In genomic region chr10:132173185-132173584, GRCh38 we compare ENCODE assay signal across 25 cellular contexts. TPM values are rescaled to one million over a fixed set of nuclear protein-coding genes. Genes with fewer than 3 reads are reported as not detected.
A peak's percentile ranks its signal among the peaks of the same experiment; 100 is the strongest.
DNase-seq lines count a peak whose midpoint lies in the region; ATAC-seq and TF ChIP-seq lines count a peak whose summit lies in the region.
"Had no signal": no experiment of that assay in that cellular context is flagged by ENCODE, and none has a peak within 500 bp of the region (broad histone marks: within the 10 kb centered on the region; RNA-seq: fewer than 3 reads in every experiment).

No MANE protein-coding gene starts in this region.

- peaks cover 5% of the 10 kb centered on the region for H3F3A ChIP-seq in neural progenitor cell (ENCODE audit: low read depth)

- H3K9me3 ChIP-seq in neural progenitor cell (ENCODE audit: low read depth) = no peaks in the 10 kb centered on the region
- H3K9me3 ChIP-seq: BE2C, breast epithelium, neutrophil had no signal

- H3K4me1 Mint-ChIP-seq in activated CD4-positive, alpha-beta memory T cell treated with anti-CD3 and anti-CD28 coated beads, Interleukin-2, amount 10 ng/mL, durations not matched to agents 7 days and 5 days = no peaks in the 10 kb centered on the region
- H3K4me1 Mint-ChIP-seq in activated CD4-positive, alpha-beta memory T cell treated with anti-CD3 and anti-CD28 coated beads for 36 hours (ENCODE audit: low read depth) = peaks cover 2% of the 10 kb centered on the region
- H3K4me1 Mint-ChIP-seq in Calu3 (ENCODE audit: low read depth, unreplicated experiment) = no peaks in the 10 kb centered on the region
- peaks cover 34% of the 10 kb centered on the region for H3K4me1 Mint-ChIP-seq in neural progenitor cell

- peak overlapping the region; percentile 31 for H3K27ac Mint-ChIP-seq in activated CD4-positive, alpha-beta memory T cell treated with anti-CD3 and anti-CD28 coated beads, Interleukin-2, amount 10 ng/mL, durations not matched to agents 7 days and 5 days
- no peak overlapping the region for H3K27ac Mint-ChIP-seq in activated CD4-positive, alpha-beta memory T cell treated with anti-CD3 and anti-CD28 coated beads for 36 hours
- H3K27ac Mint-ChIP-seq in Calu3 (ENCODE audit: unreplicated experiment) (peak overlapping the region; percentile 29), neural progenitor cell (peak overlapping the region; percentile 46)
- H3K27ac Mint-ChIP-seq: GM23338; stimulated activated memory B cell treated with anti-CD40 and anti-IgM and Interleukin-4, amounts not matched to agents 10 μg/mL and 1 μg/mL and 100 μg/mL, for 72 hours had no signal

- no peak for ATAC-seq in HG02763 (IDR thresholded peaks at IDR 0.05; ENCODE audit: unreplicated experiment)
- ATAC-seq: activated CD4-positive, CD25-positive, alpha-beta regulatory T cell treated with anti-CD3 and anti-CD28 coated beads, Interleukin-2, amount 50 U/mL, for 24 hours; GM12878; GM23338 had no signal

- CTCF ChIA-PET in activated CD4-positive, alpha-beta memory T cell treated with anti-CD3 and anti-CD28 coated beads, Interleukin-2, amount 10 ng/mL, durations not matched to agents 7 days and 5 days (lab: Charles Lee) = no interaction called here
- CTCF ChIA-PET in activated CD4-positive, alpha-beta memory T cell treated with anti-CD3 and anti-CD28 coated beads for 36 hours (lab: Charles Lee) = no interaction called here
- CTCF ChIA-PET in Calu3 (lab: Charles Lee) = no interaction called here

- no peak overlapping the region for H3K27ac ChIP-seq in neural progenitor cell
- H3K27ac ChIP-seq: breast epithelium, neutrophil, PC-9 had no signal

- H3K9me3 Mint-ChIP-seq in activated CD4-positive, alpha-beta memory T cell treated with anti-CD3 and anti-CD28 coated beads, Interleukin-2, amount 10 ng/mL, durations not matched to agents 7 days and 5 days = peaks cover 11% of the 10 kb centered on the region
- H3K9me3 Mint-ChIP-seq in activated CD4-positive, alpha-beta memory T cell treated with anti-CD3 and anti-CD28 coated beads for 36 hours = peaks cover 4% of the 10 kb centered on the region
- H3K9me3 Mint-ChIP-seq in Calu3 (ENCODE audit: low read depth, unreplicated experiment) (no peaks in the 10 kb centered on the region), neural progenitor cell (peaks cover 5% of the 10 kb centered on the region)

- H2AFZ ChIP-seq in neural progenitor cell (replicated peaks) = no peak overlapping the region
- H2AFZ ChIP-seq: GM23338, PC-9 had no signal

- H4K20me1 ChIP-seq in neural progenitor cell (ENCODE audit: low read depth) = peaks cover 4% of the 10 kb centered on the region

- BruUV-seq in Calu3 (replicated peaks; lab: Mats Ljungman, UMichigan) = no TSS peak

- DNase-seq in activated CD4-positive, alpha-beta memory T cell treated with anti-CD3 and anti-CD28 coated beads, Interleukin-2, amount 10 ng/mL, durations not matched to agents 7 days and 5 days = no peak
- DNase-seq in activated CD4-positive, alpha-beta memory T cell treated with anti-CD3 and anti-CD28 coated beads for 36 hours = no peak
- no peak for DNase-seq in Calu3
- DNase-seq in cerebellum (ENCODE audit: low spot score) = peak; percentile 33
- DNase-seq in neural progenitor cell (ENCODE audit: low spot score) = no peak
- DNase-seq in midbrain (lab: John Stamatoyannopoulos, UW) = no peak
- no peak for DNase-seq in HuH-7 (ENCODE audit: low spot score)
- DNase-seq: BE2C, COR-L47, dermis blood vessel endothelial cell, KG1, NCI-H2107, NCI-H446 treated with DMSO at 0.1 percent for 48 hours, PC-9, SHP77 treated with DMSO at 0.1 percent for 48 hours, small intestine had no signal

- H3K4me2 ChIP-seq in neural progenitor cell = no peak overlapping the region
- H3K4me2 ChIP-seq: GM23338, PC-9 had no signal

- no peaks in the 10 kb centered on the region for H3K36me3 ChIP-seq in neural progenitor cell
- H3K36me3 ChIP-seq: BE2C, breast epithelium, neutrophil had no signal

- TF ChIP-seq CTCF in Calu3 (IDR thresholded peaks at IDR 0.05; ENCODE audit: unreplicated experiment) (no peak), neural progenitor cell (IDR thresholded peaks at IDR 0.05) (no peak)

- intact Hi-C loops in activated CD4-positive, alpha-beta memory T cell treated with anti-CD3 and anti-CD28 coated beads for 36 hours (cut with micrococcal nuclease) = no loop called here
- intact Hi-C loops in Calu3 (cut with micrococcal nuclease; ENCODE audit: unreplicated experiment) = no loop called here

- H3K4me1 ChIP-seq in neural progenitor cell = peaks cover 17% of the 10 kb centered on the region
- H3K4me1 ChIP-seq: BE2C, breast epithelium had no signal

- POLR2A ChIA-PET in activated CD4-positive, alpha-beta memory T cell treated with anti-CD3 and anti-CD28 coated beads, Interleukin-2, amount 10 ng/mL, durations not matched to agents 7 days and 5 days (lab: Charles Lee) = no interaction called here
- POLR2A ChIA-PET in activated CD4-positive, alpha-beta memory T cell treated with anti-CD3 and anti-CD28 coated beads for 36 hours (lab: Charles Lee) = no interaction called here

- no peak overlapping the region for H3K4me3 ChIP-seq in neural progenitor cell
- H3K4me3 ChIP-seq: breast epithelium, GM12878, GM23338, lung, PC-9 had no signal

- no peak overlapping the region for H3K4me3 Mint-ChIP-seq in activated CD4-positive, alpha-beta memory T cell treated with anti-CD3 and anti-CD28 coated beads, Interleukin-2, amount 10 ng/mL, durations not matched to agents 7 days and 5 days
- no peak overlapping the region for H3K4me3 Mint-ChIP-seq in activated CD4-positive, alpha-beta memory T cell treated with anti-CD3 and anti-CD28 coated beads for 36 hours
- H3K4me3 Mint-ChIP-seq in Calu3 (ENCODE audit: low read depth, unreplicated experiment) = no peak overlapping the region
- no peak overlapping the region for H3K4me3 Mint-ChIP-seq in neural progenitor cell
- H3K4me3 Mint-ChIP-seq: GM23338; stimulated activated memory B cell treated with anti-CD40 and anti-IgM and Interleukin-4, amounts not matched to agents 10 μg/mL and 1 μg/mL and 100 μg/mL, for 72 hours had no signal

- peaks cover 36% of the 10 kb centered on the region for H3K27me3 ChIP-seq in neural progenitor cell
- H3K27me3 ChIP-seq: BE2C had no signal

- H3K79me2 ChIP-seq in neural progenitor cell (ENCODE audit: low read depth) = no peaks in the 10 kb centered on the region

- no peak overlapping the region for H3K9ac ChIP-seq in neural progenitor cell

- H3K27me3 Mint-ChIP-seq in activated CD4-positive, alpha-beta memory T cell treated with anti-CD3 and anti-CD28 coated beads, Interleukin-2, amount 10 ng/mL, durations not matched to agents 7 days and 5 days = peaks cover 25% of the 10 kb centered on the region
- H3K27me3 Mint-ChIP-seq in activated CD4-positive, alpha-beta memory T cell treated with anti-CD3 and anti-CD28 coated beads for 36 hours = peaks cover 16% of the 10 kb centered on the region
- H3K27me3 Mint-ChIP-seq in Calu3 (ENCODE audit: unreplicated experiment) (peaks cover 80% of the 10 kb centered on the region), neural progenitor cell (ENCODE audit: insufficient read depth, low read depth) (peaks cover 26% of the 10 kb centered on the region)

- H3K36me3 Mint-ChIP-seq in activated CD4-positive, alpha-beta memory T cell treated with anti-CD3 and anti-CD28 coated beads, Interleukin-2, amount 10 ng/mL, durations not matched to agents 7 days and 5 days (ENCODE audit: low read depth) = no peaks in the 10 kb centered on the region
- H3K36me3 Mint-ChIP-seq in activated CD4-positive, alpha-beta memory T cell treated with anti-CD3 and anti-CD28 coated beads for 36 hours = no peaks in the 10 kb centered on the region
- no peaks in the 10 kb centered on the region for H3K36me3 Mint-ChIP-seq in Calu3 (ENCODE audit: insufficient read depth, unreplicated experiment)
- no peaks in the 10 kb centered on the region for H3K36me3 Mint-ChIP-seq in neural progenitor cell
- H3K36me3 Mint-ChIP-seq: stimulated activated memory B cell treated with anti-CD40 and anti-IgM and Interleukin-4, amounts not matched to agents 10 μg/mL and 1 μg/mL and 100 μg/mL, for 72 hours had no signal

RNA-seq across cellular contexts. Expression of gene DPYSL4, which starts 13.6 kb away (rescaled TPM):
- total RNA-seq in activated CD4-positive, alpha-beta memory T cell treated with anti-CD3 and anti-CD28 coated beads, Interleukin-2, amount 10 ng/mL, durations not matched to agents 7 days and 5 days = 1 to 10 TPM; 5.4 to 6.7 TPM
- total RNA-seq in activated CD4-positive, alpha-beta memory T cell treated with anti-CD3 and anti-CD28 coated beads for 36 hours = 1 to 10 TPM; 7.0 to 7.2 TPM
- total RNA-seq in Calu3 (2022) (0.17 TPM in 1 of 2 replicates, not detected in the other), cerebellum (44.5 TPM), neural progenitor cell (ENCODE audit: low replicate concordance) (17.7 and 28.1 TPM in 2 replicates)
- total RNA-seq: HT-29 had no signal
